Comparison of ENCODE assay signal across 2 cellular contexts in genomic region chr12:5168148-5168547, GRCh38.
TF ChIP-seq lines count a peak whose summit lies in the region.

No MANE protein-coding gene starts in this region.

TF ChIP-seq in IMR-90, 13 proteins besides CTCF, POLR2A, EP300 and RAD21:
- TF ChIP-seq USF2 (IDR thresholded peaks at IDR 0.05; ENCODE audit: low read depth, low read length) (no peak), FOS (IDR thresholded peaks at IDR 0.05; ENCODE audit: low read depth, low read length) (no peak), NFE2L2 (IDR thresholded peaks at IDR 0.05; ENCODE audit: low read depth, low read length) (no peak), RCOR1 (IDR thresholded peaks at IDR 0.05; ENCODE audit: insufficient replicate concordance, low read length) (no peak), CEBPB (IDR thresholded peaks at IDR 0.05; ENCODE audit: low read depth, low read length) (no peak), MAZ (IDR thresholded peaks at IDR 0.05; ENCODE audit: borderline replicate concordance, low read depth, low read length) (no peak)

TF ChIP-seq in K562, 482 proteins besides CTCF, POLR2A, EP300 and RAD21:
- TF ChIP-seq FOXM1 (IDR thresholded peaks at IDR 0.05; ENCODE audit: low read depth), result no peak
- no peak for TF ChIP-seq FOXM1 (CRISPR knock-in tag; IDR thresholded peaks at IDR 0.05; ENCODE audit: low read depth)
- TF ChIP-seq ZNF778 (CRISPR knock-in tag; IDR thresholded peaks at IDR 0.05), result no peak
- no peak for TF ChIP-seq STAT5A (IDR thresholded peaks at IDR 0.05; ENCODE audit: borderline replicate concordance, low read length)
- TF ChIP-seq SRF (CRISPR knock-in tag; IDR thresholded peaks at IDR 0.05), result no peak
- TF ChIP-seq ZFP36 (IDR thresholded peaks at IDR 0.05; ENCODE audit: low read depth, low read length, partially characterized antibody), result peak; percentile 79
- no peak for TF ChIP-seq SIRT6 (IDR thresholded peaks at IDR 0.05; ENCODE audit: low read depth, low read length)
